Comparison of ENCODE assay signal across 21 cellular contexts in the genomic region with DNA sequence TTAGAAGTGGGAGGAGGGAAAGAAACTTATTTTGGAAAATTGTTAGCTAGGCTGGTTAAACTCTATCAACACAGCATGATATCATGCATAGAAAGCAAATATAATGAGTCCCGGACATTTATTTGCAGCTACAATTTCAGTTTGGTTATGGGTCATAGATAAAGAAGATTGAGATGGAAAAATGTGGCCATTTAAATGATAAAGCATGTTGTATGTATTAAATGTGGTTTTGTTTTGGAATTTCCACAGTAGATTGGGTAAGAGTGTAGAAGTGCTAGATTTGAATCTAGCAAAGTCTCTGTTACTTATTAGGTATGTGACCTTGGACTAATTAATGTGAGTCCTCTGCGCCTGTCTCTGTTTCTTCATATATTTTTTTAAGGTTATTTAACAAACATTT.
"Had no signal": no experiment of that assay in that cellular context is flagged by ENCODE, and none has a peak within 500 bp of the region (broad histone marks: within the 10 kb centered on the region; RNA-seq: fewer than 3 reads in every experiment).

No MANE protein-coding gene starts in this region.

- H3K27ac ChIP-seq: ascending aorta, esophagus squamous epithelium, foreskin keratinocyte, hepatocyte, lower lobe of right lung, right atrium auricular region, tibial nerve, WERI-Rb-1 had no signal

- DNase-seq: activated CD4-positive, alpha-beta T cell treated with anti-CD3 and anti-CD28 coated beads, Interleukin-2, amount 50 U/mL, for 4 hours; cerebellar nuclear complex; cortex of kidney; esophagus squamous epithelium; foreskin keratinocyte; lower lobe of right lung; midbrain; occipital lobe; stimulated activated CD4-positive, alpha-beta T cell treated with anti-CD3 and anti-CD28 coated beads, Interleukin-2, amount 100 ng/mL, for 24 hours; stimulated activated naive CD4-positive, alpha-beta T cell treated with Interleukin-2 at 50 U/mL for 16 hours; T-helper 2 cell; WERI-Rb-1 had no signal

- H3K27me3 Mint-ChIP-seq: progenitor cell of endocrine pancreas had no signal

- H3K36me3 ChIP-seq: ascending aorta, esophagus squamous epithelium, lower lobe of right lung, right atrium auricular region, tibial nerve, WERI-Rb-1 had no signal

- H3K4me1 ChIP-seq: ascending aorta, esophagus squamous epithelium, foreskin keratinocyte, lower lobe of right lung, right atrium auricular region, tibial nerve had no signal

- H3K4me3 ChIP-seq: ascending aorta, esophagus squamous epithelium, hepatocyte, lower lobe of right lung, right atrium auricular region, tibial nerve had no signal

- FAIRE-seq: endometrium, islet of Langerhans, urothelium cell line had no signal

- H3K9me3 Mint-ChIP-seq: activated T-helper 1 cell treated with anti-CD3 and anti-CD28 coated beads, Interleukin-12 subunit alpha, Interleukin-12 subunit beta, Interleukin-2, Interleukin-4 antibody, amounts not matched to agents 30 ng/mL and 10 ng/mL and 1 ng/mL, durations not matched to agents 14 hours and 24 hours and 36 hours had no signal

- H3K27ac Mint-ChIP-seq: activated T-helper 1 cell treated with anti-CD3 and anti-CD28 coated beads, Interleukin-12 subunit alpha, Interleukin-12 subunit beta, Interleukin-2, Interleukin-4 antibody, amounts not matched to agents 30 ng/mL and 10 ng/mL and 1 ng/mL, durations not matched to agents 14 hours and 24 hours and 36 hours; progenitor cell of endocrine pancreas had no signal

- ATAC-seq: foreskin keratinocyte, lower lobe of right lung had no signal

- H3K4me3 Mint-ChIP-seq: activated T-helper 1 cell treated with anti-CD3 and anti-CD28 coated beads, Interleukin-12 subunit alpha, Interleukin-12 subunit beta, Interleukin-2, Interleukin-4 antibody, amounts not matched to agents 30 ng/mL and 10 ng/mL and 1 ng/mL, durations not matched to agents 14 hours and 24 hours and 36 hours had no signal

- H3K9me3 ChIP-seq: ascending aorta, esophagus squamous epithelium, lower lobe of right lung, right atrium auricular region, tibial nerve had no signal
